16 cellular contexts compared by ENCODE assay signal in the genomic region with DNA sequence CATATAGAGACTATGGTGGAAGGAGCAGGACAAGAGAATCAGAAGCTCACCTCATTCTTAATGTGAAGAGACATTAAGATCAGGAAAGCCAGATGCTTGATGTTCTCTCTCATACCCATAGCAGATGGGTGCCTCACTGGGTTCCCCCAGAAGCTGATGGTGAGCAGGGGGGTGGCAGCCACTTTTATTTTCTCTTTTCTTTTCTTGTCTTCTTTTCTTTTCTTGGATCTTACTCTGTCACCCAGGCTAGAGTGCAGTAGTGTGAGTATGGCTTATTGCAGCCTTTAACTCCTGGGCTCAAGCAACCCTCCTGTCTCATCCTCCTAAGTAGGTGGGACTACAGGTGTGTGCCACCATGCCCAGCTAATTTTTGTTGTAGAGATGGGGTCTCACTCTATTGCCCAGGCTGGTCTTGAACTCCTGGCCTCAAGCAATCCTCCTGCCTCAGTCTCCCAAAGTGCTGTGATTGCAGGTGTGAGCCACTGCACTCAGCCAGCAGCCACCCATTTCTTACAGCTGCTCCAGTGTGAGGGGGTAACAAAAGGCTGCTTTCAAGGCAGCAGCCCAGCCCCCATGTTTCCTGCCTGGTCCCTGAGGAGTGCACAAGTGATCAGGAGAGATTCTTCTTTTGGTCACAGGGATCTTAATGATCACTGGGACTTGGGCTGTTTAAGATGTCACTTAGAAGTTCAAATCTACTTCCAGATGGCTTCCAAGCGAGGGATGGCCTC. TPM values are rescaled to one million over a fixed set of nuclear protein-coding genes. Genes with fewer than 3 reads are reported as not detected.
DNase-seq lines count a peak whose midpoint lies in the region; ATAC-seq, FAIRE-seq and TF ChIP-seq lines count a peak whose summit lies in the region.
"Had no signal": no experiment of that assay in that cellular context is flagged by ENCODE, and none has a peak within 500 bp of the region (broad histone marks: within the 10 kb centered on the region; RNA-seq: fewer than 3 reads in every experiment).

No MANE protein-coding gene starts in this region.

- ATAC-seq in activated naive CD4-positive, alpha-beta T cell treated with anti-CD3 and anti-CD28 coated beads, Interleukin-2, amount 50 U/mL, for 72 hours, result peak; percentile 3 to 30
- no peak for ATAC-seq in natural killer cell treated with Interleukin-12 subunit alpha and Interleukin-12 subunit beta and Interleukin-15 and Interleukin-18, amount 100 ng/mL, for 72 hours

- no peaks in the 10 kb centered on the region for H3K9me3 ChIP-seq in CD4-positive, alpha-beta memory T cell (ENCODE audit: control insufficient read depth in 1 of 2, low read length in 2 of 2)
- H3K9me3 ChIP-seq in esophagus muscularis mucosa, result no peaks in the 10 kb centered on the region
- H3K9me3 ChIP-seq: heart left ventricle, pancreas had no signal

- H3K27ac ChIP-seq in CD4-positive, alpha-beta memory T cell (ENCODE audit: low read depth, low read length), result peak overlapping the region; percentile 95
- no peak overlapping the region for H3K27ac ChIP-seq in esophagus muscularis mucosa (replicated peaks in 1 of 4)
- H3K27ac ChIP-seq: C4-2B, pancreas had no signal

- H3K36me3 ChIP-seq in CD4-positive, alpha-beta memory T cell (ENCODE audit: insufficient read depth, low read length), result no peaks in the 10 kb centered on the region
- H3K36me3 ChIP-seq in esophagus muscularis mucosa, result no peaks in the 10 kb centered on the region
- H3K36me3 ChIP-seq: heart left ventricle, pancreas had no signal

- H3K27me3 ChIP-seq in CD4-positive, alpha-beta memory T cell (ENCODE audit: insufficient read depth, low read length), result no peaks in the 10 kb centered on the region
- H3K27me3 ChIP-seq in esophagus muscularis mucosa, result no peaks in the 10 kb centered on the region
- H3K27me3 ChIP-seq: heart left ventricle, pancreas had no signal

- intact Hi-C loops in CD4-positive, alpha-beta memory T cell (cut with micrococcal nuclease), result loop anchor here (5.0 to 10.0 kb wide), 4 partner anchors 216 to 1081 kb away; partner anchors contain the start of genes R3HDM1, RAB3GAP1, UBXN4 and ZRANB3
- intact Hi-C loops in esophagus muscularis mucosa (cut with DNase I), result loop anchor here (10.0 kb wide), 1 partner anchor 242 kb away; no protein-coding TSS in a partner anchor

- peak overlapping the region; percentile 82 to 94 (median 86) for H3K4me3 Mint-ChIP-seq in CD4-positive, alpha-beta memory T cell
- peak overlapping the region; percentile 59 for H3K4me3 Mint-ChIP-seq in natural killer cell treated with Interleukin-12 subunit alpha and Interleukin-12 subunit beta and Interleukin-15 and Interleukin-18, amount 100 ng/mL, for 72 hours
- no peak overlapping the region for H3K4me3 Mint-ChIP-seq in endothelial cell (ENCODE audit: unreplicated experiment)

- H3K4me1 ChIP-seq in CD4-positive, alpha-beta memory T cell (ENCODE audit: insufficient read depth, low read length), result peaks cover 98% of the 10 kb centered on the region
- H3K4me1 ChIP-seq in esophagus muscularis mucosa, result peaks cover 0 to 15% (median 6%) of the 10 kb centered on the region in 4 donors

- TF ChIP-seq CTCF in esophagus muscularis mucosa (IDR thresholded peaks at IDR 0.05) (no peak), endothelial cell (IDR thresholded peaks at IDR 0.05; ENCODE audit: unreplicated experiment) (no peak)

- H3K4me1 Mint-ChIP-seq in CD4-positive, alpha-beta memory T cell, result peaks cover 81 to 100% (median 94%) of the 10 kb centered on the region in 4 donors
- peaks cover 76 to 89% of the 10 kb centered on the region in 2 donors for H3K4me1 Mint-ChIP-seq in natural killer cell treated with Interleukin-12 subunit alpha and Interleukin-12 subunit beta and Interleukin-15 and Interleukin-18, amount 100 ng/mL, for 72 hours (ENCODE audit: low read depth in 2 of 2)
- H3K4me1 Mint-ChIP-seq in endothelial cell (ENCODE audit: unreplicated experiment), result peaks cover 11% of the 10 kb centered on the region

- H3K27me3 Mint-ChIP-seq in CD4-positive, alpha-beta memory T cell, result no peaks in the 10 kb centered on the region
- peaks cover 0 to 6% of the 10 kb centered on the region in 2 donors for H3K27me3 Mint-ChIP-seq in natural killer cell treated with Interleukin-12 subunit alpha and Interleukin-12 subunit beta and Interleukin-15 and Interleukin-18, amount 100 ng/mL, for 72 hours
- peaks cover 10% of the 10 kb centered on the region for H3K27me3 Mint-ChIP-seq in endothelial cell (ENCODE audit: unreplicated experiment)

- peak; percentile 73 for FAIRE-seq in GM19239 (lab: Jason Lieb, UNC)
- FAIRE-seq: kidney, pancreas had no signal

- H3K27ac Mint-ChIP-seq in CD4-positive, alpha-beta memory T cell, result peak overlapping the region; percentile 96 to 100 (median 99)
- H3K27ac Mint-ChIP-seq in activated naive CD4-positive, alpha-beta T cell treated with anti-CD3 and anti-CD28 coated beads, Interleukin-2, amount 50 U/mL, for 72 hours, result peak overlapping the region; percentile 97
- peak overlapping the region; percentile 70 to 77 for H3K27ac Mint-ChIP-seq in natural killer cell treated with Interleukin-12 subunit alpha and Interleukin-12 subunit beta and Interleukin-15 and Interleukin-18, amount 100 ng/mL, for 72 hours
- H3K27ac Mint-ChIP-seq in endothelial cell (ENCODE audit: unreplicated experiment), result no peak overlapping the region

- TF ChIP-seq EP300 in esophagus muscularis mucosa (IDR thresholded peaks at IDR 0.05), result no peak

- CTCF ChIA-PET in CD4-positive, alpha-beta memory T cell (lab: Charles Lee; ENCODE audit: partially characterized antibody), result interaction anchor here (4.3 kb wide), 1 partner anchor 244 kb away, joined by 18 read pairs; no protein-coding TSS in a partner anchor

- peak in 1 of 5 donors; percentile 18 for DNase-seq in CD4-positive, alpha-beta memory T cell
- DNase-seq in GM19239 (ENCODE audit: insufficient read length, low spot score), result no peak
- DNase-seq in activated naive CD4-positive, alpha-beta T cell treated with anti-CD3 and anti-CD28 coated beads, Interleukin-2, amount 50 U/mL, for 72 hours (ENCODE audit: low spot score in 2 of 2), result no peak
- DNase-seq in natural killer cell treated with Interleukin-12 subunit alpha and Interleukin-12 subunit beta and Interleukin-15 and Interleukin-18, amount 100 ng/mL, for 72 hours (ENCODE audit: low spot score), result no peak
- DNase-seq in esophagus muscularis mucosa (ENCODE audit: extremely low spot score), result no peak
- no peak for DNase-seq in endothelial cell (ENCODE audit: low spot score)
- no peak for DNase-seq in OCI-M2 (lab: John Stamatoyannopoulos, UW; ENCODE audit: unreplicated experiment)
- DNase-seq: erythroblast, heart left ventricle, Kasumi-1, kidney, midbrain, NCI-H2081, NCI-H748 treated with DMSO at 0.1 percent for 48 hours had no signal

- peaks cover 0 to 9% (median 0%) of the 10 kb centered on the region in 8 donors for H3K9me3 Mint-ChIP-seq in CD4-positive, alpha-beta memory T cell
- H3K9me3 Mint-ChIP-seq in activated naive CD4-positive, alpha-beta T cell treated with anti-CD3 and anti-CD28 coated beads, Interleukin-2, amount 50 U/mL, for 72 hours, result peaks cover 0 to 4% of the 10 kb centered on the region in 2 donors
- no peaks in the 10 kb centered on the region for H3K9me3 Mint-ChIP-seq in natural killer cell treated with Interleukin-12 subunit alpha and Interleukin-12 subunit beta and Interleukin-15 and Interleukin-18, amount 100 ng/mL, for 72 hours
- no peaks in the 10 kb centered on the region for H3K9me3 Mint-ChIP-seq in endothelial cell (ENCODE audit: unreplicated experiment)

- POLR2A ChIA-PET in CD4-positive, alpha-beta memory T cell (lab: Charles Lee; ENCODE audit: partially characterized antibody), result interaction anchor here (0.9 to 13.9 kb wide), 16 partner anchors 9 to 249 kb away, joined by 3 to 599 read pairs (median 7); partner anchors contain the start of gene CXCR4

- 80% methylated on average over 1 of the region's 1 CpG for WGBS in esophagus muscularis mucosa

- peaks cover 0 to 11% of the 10 kb centered on the region in 2 donors for H3K36me3 Mint-ChIP-seq in CD4-positive, alpha-beta memory T cell
- peaks cover 8 to 15% of the 10 kb centered on the region in 2 donors for H3K36me3 Mint-ChIP-seq in activated naive CD4-positive, alpha-beta T cell treated with anti-CD3 and anti-CD28 coated beads, Interleukin-2, amount 50 U/mL, for 72 hours
- no peaks in the 10 kb centered on the region for H3K36me3 Mint-ChIP-seq in natural killer cell treated with Interleukin-12 subunit alpha and Interleukin-12 subunit beta and Interleukin-15 and Interleukin-18, amount 100 ng/mL, for 72 hours
- no peaks in the 10 kb centered on the region for H3K36me3 Mint-ChIP-seq in endothelial cell (ENCODE audit: low read depth, unreplicated experiment)

- no peak for TF ChIP-seq POLR2A in esophagus muscularis mucosa (IDR thresholded peaks at IDR 0.05; ENCODE audit: low read depth)

- H3K4me3 ChIP-seq in CD4-positive, alpha-beta memory T cell (ENCODE audit: low read length in 2 of 2), result peak overlapping the region; percentile 12 to 41
- no peak overlapping the region for H3K4me3 ChIP-seq in esophagus muscularis mucosa
- H3K4me3 ChIP-seq: pancreas had no signal

RNA-seq across cellular contexts. Expression of gene CXCR4, which starts 15.1 kb away (rescaled TPM):
- 100 to 1,000 TPM; 306 to 308 TPM for total RNA-seq in CD4-positive, alpha-beta memory T cell
- polyA plus RNA-seq in CD4-positive, alpha-beta memory T cell, result 1,000 to 10,000 TPM in 1 of 2 donors, 100 to 1,000 TPM in 1; 368 to 1,556 TPM
- total RNA-seq in activated naive CD4-positive, alpha-beta T cell treated with anti-CD3 and anti-CD28 coated beads, Interleukin-2, amount 50 U/mL, for 72 hours, result 100 to 1,000 TPM; 104 to 196 TPM
- 10 to 100 TPM; 72.1 to 74.8 TPM for total RNA-seq in natural killer cell treated with Interleukin-12 subunit alpha and Interleukin-12 subunit beta and Interleukin-15 and Interleukin-18, amount 100 ng/mL, for 72 hours
- total RNA-seq in esophagus muscularis mucosa, result 10 to 100 TPM in 1 of 4 donors, 1 to 10 TPM in 3; 4.2 to 11.8 (median 5.6) TPM
- 255 TPM for total RNA-seq in endothelial cell (ENCODE audit: unreplicated experiment)

Comparison
In these comparisons a context has a peak if more than half of its experiments do, and no peak if none do; other contexts are left out.
1. H3K4me3 ChIP-seq: peak in CD4-positive, alpha-beta memory T cell (2 of 2); none in esophagus muscularis mucosa (0 of 4).
2. ATAC-seq: peak in activated naive CD4-positive, alpha-beta T cell treated with anti-CD3 and anti-CD28 coated beads, Interleukin-2, amount 50 U/mL, for 72 hours (2 of 2); none in natural killer cell treated with Interleukin-12 subunit alpha and Interleukin-12 subunit beta and Interleukin-15 and Interleukin-18, amount 100 ng/mL, for 72 hours (0 of 2).
3. RNA of gene CXCR4, which starts 15.1 kb away (total RNA-seq): 306 to 308 TPM in CD4-positive, alpha-beta memory T cell, 255 TPM in endothelial cell (single experiment), 104 to 196 TPM in activated naive CD4-positive, alpha-beta T cell treated with anti-CD3 and anti-CD28 coated beads, Interleukin-2, amount 50 U/mL, for 72 hours and 72.1 to 74.8 TPM in natural killer cell treated with Interleukin-12 subunit alpha and Interleukin-12 subunit beta and Interleukin-15 and Interleukin-18, amount 100 ng/mL, for 72 hours; 4.2 to 11.8 TPM in esophagus muscularis mucosa; every median in the first group is over 4 times any median in the second.